8 cellular contexts compared by ENCODE assay signal in the genomic region with DNA sequence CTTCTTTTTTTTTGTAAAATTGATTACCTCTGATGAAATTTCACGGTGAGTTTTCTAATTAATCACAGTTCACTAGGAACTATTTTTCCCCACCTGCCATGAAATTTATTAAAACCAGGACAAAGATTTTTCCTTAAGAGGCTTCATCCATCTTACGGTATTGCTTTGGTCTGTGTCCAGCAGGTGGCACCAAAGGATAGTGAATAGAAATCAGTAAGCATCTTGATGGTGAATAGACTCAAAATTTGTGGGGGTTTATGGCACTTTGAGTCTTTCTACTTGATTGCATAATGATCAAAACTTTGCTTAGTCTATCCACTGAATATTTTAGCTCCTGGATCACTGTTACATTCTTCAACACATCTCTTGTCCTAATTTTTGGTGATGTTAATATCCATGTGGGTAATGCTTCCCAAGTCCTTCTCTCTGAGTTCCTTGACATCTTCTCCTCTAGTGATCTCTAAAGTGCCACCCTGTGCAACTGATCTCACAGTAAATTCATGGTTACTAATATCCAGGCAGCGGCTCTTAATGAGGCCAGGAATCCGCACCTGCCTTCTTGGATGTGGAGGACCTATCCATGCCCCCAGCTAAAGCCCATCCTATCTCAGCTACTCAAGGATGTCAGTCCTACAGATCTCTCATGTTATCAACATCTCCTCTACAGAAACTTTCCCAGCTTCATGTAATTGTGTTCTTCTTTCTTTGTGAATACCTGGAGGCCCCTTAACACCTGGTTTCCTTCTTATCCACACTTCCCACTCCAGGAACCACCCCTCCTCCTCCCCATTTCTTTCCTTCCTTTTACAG. TPM values are rescaled to one million over a fixed set of nuclear protein-coding genes. Genes with fewer than 3 reads are reported as not detected.
DNase-seq lines count a peak whose midpoint lies in the region; ATAC-seq and TF ChIP-seq lines count a peak whose summit lies in the region.

No MANE protein-coding gene starts in this region.

- ATAC-seq in PC-3 (peak; percentile 76), thoracic aorta (ENCODE audit: insufficient number of reproducible peaks, low FRiP score, low read depth) (no peak), GM18907 (IDR thresholded peaks at IDR 0.05; ENCODE audit: unreplicated experiment) (no peak)

- in situ Hi-C loops in KBM-7 (cut with MboI; ENCODE audit: low pct_unique_long_range_greater_than_20kb, low sequenced_read_pairs) = loop anchor here (25.0 kb wide), 1 partner anchor 431 kb away; no protein-coding TSS in a partner anchor

- no peaks in the 10 kb centered on the region for H3K79me2 ChIP-seq in PC-3 (ENCODE audit: low read length)
- H3K79me2 ChIP-seq in neural progenitor cell (ENCODE audit: low read depth) = no peaks in the 10 kb centered on the region

- no peak overlapping the region for H3K27ac Mint-ChIP-seq in neural progenitor cell

- no peaks in the 10 kb centered on the region for H4K20me1 ChIP-seq in PC-3 (ENCODE audit: low read length)
- no peaks in the 10 kb centered on the region for H4K20me1 ChIP-seq in neural progenitor cell (ENCODE audit: low read depth)

- no peaks in the 10 kb centered on the region for H3K4me1 Mint-ChIP-seq in neural progenitor cell

- intact Hi-C loops in PC-3 (cut with micrococcal nuclease) = loop anchor here (1.0 to 10.0 kb wide), 4 partner anchors 348 to 658 kb away; no protein-coding TSS in a partner anchor

- peak; percentile 94 for TF ChIP-seq CTCF in PC-3 (conservative IDR thresholded peaks at IDR 0.05; ENCODE audit: low read depth, low read length)
- peak; percentile 92 for TF ChIP-seq CTCF in neural progenitor cell (IDR thresholded peaks at IDR 0.05)
- TF ChIP-seq CTCF in thoracic aorta (IDR thresholded peaks at IDR 0.05) = peak; percentile 81

- H3F3A ChIP-seq in PC-3 (ENCODE audit: low read length, unreplicated experiment) (no peaks in the 10 kb centered on the region), neural progenitor cell (ENCODE audit: low read depth) (no peaks in the 10 kb centered on the region)

- H3K4me3 ChIP-seq in PC-3 (ENCODE audit: low read length) (no peak overlapping the region), neural progenitor cell (no peak overlapping the region), thoracic aorta (no peak overlapping the region)

- H3K4me2 ChIP-seq in PC-3 (ENCODE audit: low read length) (no peak overlapping the region), neural progenitor cell (no peak overlapping the region)

- peak; percentile 57 for DNase-seq in GM04504 (ENCODE audit: low read depth)
- peak; percentile 49 for DNase-seq in KBM-7
- peak; percentile 88 for DNase-seq in PC-3
- peak; percentile 38 for DNase-seq in activated T-cell treated with anti-CD3 and anti-CD28 coated beads, Interleukin-2, amount 50 U/mL, for 1 hour
- DNase-seq in fibroblast of gingiva (ENCODE audit: low read depth) = peak; percentile 74
- peak; percentile 86 for DNase-seq in neural progenitor cell (ENCODE audit: low spot score)
- peak; percentile 20 for DNase-seq in thoracic aorta (ENCODE audit: low spot score)

- H3K36me3 Mint-ChIP-seq in neural progenitor cell = no peaks in the 10 kb centered on the region

- peaks cover 8% of the 10 kb centered on the region; the same call in 1 of the 2 replicates for H3K9me3 ChIP-seq in PC-3 (ENCODE audit: low read length)
- no peaks in the 10 kb centered on the region for H3K9me3 ChIP-seq in neural progenitor cell (ENCODE audit: low read depth)
- peaks cover 3% of the 10 kb centered on the region for H3K9me3 ChIP-seq in thoracic aorta

- no peaks in the 10 kb centered on the region for H3K36me3 ChIP-seq in PC-3 (ENCODE audit: low read depth, low read length)
- H3K36me3 ChIP-seq in neural progenitor cell = no peaks in the 10 kb centered on the region
- no peaks in the 10 kb centered on the region for H3K36me3 ChIP-seq in thoracic aorta

- peaks cover 15% of the 10 kb centered on the region for H3K9me3 Mint-ChIP-seq in neural progenitor cell

- no peaks in the 10 kb centered on the region for H3K9me2 ChIP-seq in PC-3 (replicated peaks; ENCODE audit: low read length)

- no TSS peak for BruUV-seq in PC-3 (replicated peaks; lab: Mats Ljungman, UMichigan)

- H3K27me3 Mint-ChIP-seq in neural progenitor cell (ENCODE audit: insufficient read depth, low read depth) = no peaks in the 10 kb centered on the region

- H3K27ac ChIP-seq in PC-3 (ENCODE audit: low read length) (no peak overlapping the region), neural progenitor cell (no peak overlapping the region), thoracic aorta (no peak overlapping the region)

- H3K9ac ChIP-seq in PC-3 (ENCODE audit: low read length) (no peak overlapping the region), neural progenitor cell (no peak overlapping the region)

- H3K4me3 Mint-ChIP-seq in neural progenitor cell = no peak overlapping the region

- H3K27me3 ChIP-seq in PC-3 (ENCODE audit: low read length) (no peaks in the 10 kb centered on the region), neural progenitor cell (no peaks in the 10 kb centered on the region), thoracic aorta (replicated peaks; ENCODE audit: insufficient read depth) (no peaks in the 10 kb centered on the region)

- POLR2A ChIA-PET in PC-3 (lab: Charles Lee; ENCODE audit: unreplicated experiment) = no interaction called here

- H2AFZ ChIP-seq in PC-3 (ENCODE audit: low read length) (no peak overlapping the region), neural progenitor cell (replicated peaks) (no peak overlapping the region)

- H3K4me1 ChIP-seq in PC-3 (ENCODE audit: insufficient read depth, low read length) (no peaks in the 10 kb centered on the region), neural progenitor cell (no peaks in the 10 kb centered on the region), thoracic aorta (ENCODE audit: control insufficient read depth in 1 of 2, low read depth in 2 of 2) (no peaks in the 10 kb centered on the region)

- CTCF ChIA-PET in PC-3 (lab: Charles Lee) = interaction anchor here (0.6 kb wide), 1 partner anchor 467 kb away, joined by 4 read pairs; no protein-coding TSS in a partner anchor

RNA-seq across cellular contexts. Expression of gene STMND1, which starts 54.5 kb away (rescaled TPM):
- total RNA-seq in PC-3 (2014; rRNA removed) = not detected in 2 replicates
- total RNA-seq in neural progenitor cell (ENCODE audit: low replicate concordance) = not detected in 2 replicates
- not detected for total RNA-seq in thoracic aorta

Comparison
In these comparisons a context has a peak if more than half of its experiments do, and no peak if none do; other contexts are left out.
1. DNase-seq: peak in every context shown above with its lines; median percentile 88 in PC-3; 86 in neural progenitor cell; 74 in fibroblast of gingiva; 57 in GM04504; 49 in KBM-7; 38 in activated T-cell treated with anti-CD3 and anti-CD28 coated beads, Interleukin-2, amount 50 U/mL, for 1 hour; 20 in thoracic aorta.